8 cellular contexts compared by ENCODE assay signal in the genomic region with DNA sequence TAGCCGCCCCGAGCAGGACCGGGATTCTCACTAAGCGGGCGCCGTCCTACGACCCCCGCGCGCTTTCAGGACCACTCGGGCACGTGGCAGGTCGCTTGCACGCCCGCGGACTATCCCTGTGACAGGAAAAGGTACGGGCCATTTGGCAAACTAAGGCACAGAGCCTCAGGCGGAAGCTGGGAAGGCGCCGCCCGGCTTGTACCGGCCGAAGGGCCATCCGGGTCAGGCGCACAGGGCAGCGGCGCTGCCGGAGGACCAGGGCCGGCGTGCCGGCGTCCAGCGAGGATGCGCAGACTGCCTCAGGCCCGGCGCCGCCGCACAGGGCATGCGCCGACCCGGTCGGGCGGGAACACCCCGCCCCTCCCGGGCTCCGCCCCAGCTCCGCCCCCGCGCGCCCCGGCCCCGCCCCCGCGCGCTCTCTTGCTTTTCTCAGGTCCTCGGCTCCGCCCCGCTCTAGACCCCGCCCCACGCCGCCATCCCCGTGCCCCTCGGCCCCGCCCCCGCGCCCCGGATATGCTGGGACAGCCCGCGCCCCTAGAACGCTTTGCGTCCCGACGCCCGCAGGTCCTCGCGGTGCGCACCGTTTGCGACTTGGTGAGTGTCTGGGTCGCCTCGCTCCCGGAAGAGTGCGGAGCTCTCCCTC. TPM values are rescaled to one million over a fixed set of nuclear protein-coding genes. Genes with fewer than 3 reads are reported as not detected.
DNase-seq lines count a peak whose midpoint lies in the region; ATAC-seq and TF ChIP-seq lines count a peak whose summit lies in the region.

Gene MGMT (plus strand): TSS at position 539 of the 643 bp plus-strand sequence.

- ATAC-seq in DND-41 (ENCODE audit: insufficient read depth, low read depth) (peak; percentile 93), GM21528 (IDR thresholded peaks at IDR 0.05; ENCODE audit: low FRiP score, unreplicated experiment) (peak; percentile 90)

- peaks cover 16% of the 10 kb centered on the region for H3K36me3 ChIP-seq in DND-41 (ENCODE audit: insufficient read depth, low read length)
- no peaks in the 10 kb centered on the region for H3K36me3 ChIP-seq in iPS-20b (ENCODE audit: insufficient read depth, low read depth, low read length)
- H3K36me3 ChIP-seq in skeletal muscle tissue (ENCODE audit: control insufficient read depth in 3 of 3, insufficient read depth in 3 of 3, low read length in 3 of 3): peaks cover 0 to 4% (median 0%) of the 10 kb centered on the region in 3 donors

- H3K4me3 ChIP-seq in DND-41 (ENCODE audit: low read depth in 1 of 2, low read length in 2 of 2) (peak within 1 kb of the TSS; percentile 51 to 65), iPS-20b (ENCODE audit: low read length) (peak within 1 kb of the TSS; percentile 74), skeletal muscle tissue (ENCODE audit: low read length in 3 of 3) (peak within 1 kb of the TSS; percentile 73 to 89 (median 87))

- H3K4me1 ChIP-seq in DND-41 (ENCODE audit: insufficient read depth, low read length): peaks cover 25% of the 10 kb centered on the region
- peaks cover 5% of the 10 kb centered on the region; the same call in 1 of the 2 replicates for H3K4me1 ChIP-seq in iPS-20b (ENCODE audit: insufficient read depth, low read length)
- H3K4me1 ChIP-seq in skeletal muscle tissue (ENCODE audit: control insufficient read depth in 3 of 3, insufficient read depth in 3 of 3, low read length in 3 of 3): peaks cover 9 to 19% (median 15%) of the 10 kb centered on the region in 3 donors

- no peak for TF ChIP-seq CTCF in DND-41 (IDR thresholded peaks at IDR 0.05; ENCODE audit: borderline replicate concordance, extremely low read depth, low read length, poor library complexity, severe bottlenecking)
- no peak for TF ChIP-seq CTCF in VCaP (conservative IDR thresholded peaks at IDR 0.05)

- no peak for TF ChIP-seq EP300 in Ishikawa (IDR thresholded peaks at IDR 0.05; ENCODE audit: borderline replicate concordance)

- H3K9me3 ChIP-seq in DND-41 (ENCODE audit: insufficient read depth, low read length, severe bottlenecking): no peaks in the 10 kb centered on the region
- no peaks in the 10 kb centered on the region for H3K9me3 ChIP-seq in iPS-20b (ENCODE audit: insufficient read depth, low read depth, low read length)
- no peaks in the 10 kb centered on the region for H3K9me3 ChIP-seq in skeletal muscle tissue (ENCODE audit: control insufficient read depth in 3 of 3, low read length in 3 of 3)

- peak; percentile 98 for DNase-seq in DND-41
- peak; percentile 8 for DNase-seq in brain pericyte (ENCODE audit: low read depth, low spot score)
- DNase-seq in NCI-H510A treated with DMSO at 0.1 percent for 48 hours (lab: John Stamatoyannopoulos, UW): no peak

- H3K27ac ChIP-seq in DND-41 (ENCODE audit: low read length): peak within 1 kb of the TSS; percentile 87
- H3K27ac ChIP-seq in VCaP: peak within 1 kb of the TSS; percentile 73
- no peak within 1 kb of the TSS for H3K27ac ChIP-seq in iPS-20b (ENCODE audit: low read length)
- peak within 1 kb of the TSS; percentile 73 for H3K27ac ChIP-seq in skeletal muscle tissue (ENCODE audit: low read depth, low read length)

- H2AFZ ChIP-seq in DND-41 (ENCODE audit: low read depth, low read length): peak within 1 kb of the TSS; percentile 94

- H3K4me2 ChIP-seq in DND-41 (ENCODE audit: insufficient read depth, low read length): peak within 1 kb of the TSS; percentile 89

- H3K9ac ChIP-seq in DND-41 (ENCODE audit: low read depth, low read length) (peak within 1 kb of the TSS; percentile 84), iPS-20b (ENCODE audit: low read depth, low read length) (peak within 1 kb of the TSS; percentile 75; the same call in 1 of the 2 replicates), skeletal muscle tissue (ENCODE audit: low read depth in 1 of 3, low read length in 3 of 3) (peak within 1 kb of the TSS; percentile 74 to 87 (median 83))

- H3K79me2 ChIP-seq in DND-41 (ENCODE audit: insufficient read depth, low read length): peaks cover 47% of the 10 kb centered on the region

- no peaks in the 10 kb centered on the region for H4K20me1 ChIP-seq in DND-41 (ENCODE audit: insufficient read depth, low read length)

- H3K27me3 ChIP-seq in DND-41 (ENCODE audit: insufficient read depth, low read length, poor library complexity): no peaks in the 10 kb centered on the region
- H3K27me3 ChIP-seq in iPS-20b (ENCODE audit: insufficient read depth, low read length): peaks cover 11% of the 10 kb centered on the region
- no peaks in the 10 kb centered on the region for H3K27me3 ChIP-seq in skeletal muscle tissue (ENCODE audit: control insufficient read depth in 3 of 3, insufficient read depth in 3 of 3, low read length in 3 of 3)

- TF ChIP-seq RAD21 in Ishikawa (IDR thresholded peaks at IDR 0.05; ENCODE audit: low read depth): no peak

TF ChIP-seq in Ishikawa, 13 proteins besides CTCF, POLR2A, EP300 and RAD21:
- TF ChIP-seq, protein P1, sequence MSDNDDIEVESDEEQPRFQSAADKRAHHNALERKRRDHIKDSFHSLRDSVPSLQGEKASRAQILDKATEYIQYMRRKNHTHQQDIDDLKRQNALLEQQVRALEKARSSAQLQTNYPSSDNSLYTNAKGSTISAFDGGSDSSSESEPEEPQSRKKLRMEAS (IDR thresholded peaks at IDR 0.05): peak; percentile 92
- peak; percentile 81 for TF ChIP-seq TAF1 (IDR thresholded peaks at IDR 0.05; ENCODE audit: low read depth)
- TF ChIP-seq CEBPB (IDR thresholded peaks at IDR 0.05): no peak
- TF ChIP-seq USF1 (IDR thresholded peaks at IDR 0.05): 0 out of 2 replicates have a peak, but pooled peaks have one; percentile 1
- TF ChIP-seq FOXM1 (IDR thresholded peaks at IDR 0.05; ENCODE audit: borderline replicate concordance, low read depth): no peak
- TF ChIP-seq REST (IDR thresholded peaks at IDR 0.05; ENCODE audit: low read depth): no peak
- no peak for TF ChIP-seq TEAD4 (IDR thresholded peaks at IDR 0.05)
- TF ChIP-seq YY1 (IDR thresholded peaks at IDR 0.05; ENCODE audit: low read depth): no peak
- no peak for TF ChIP-seq CREB1 (IDR thresholded peaks at IDR 0.05; ENCODE audit: low read depth)
- no peak; the same call in 1 of the 2 replicates for TF ChIP-seq EGR1 (IDR thresholded peaks at IDR 0.05)

RNA-seq across cellular contexts. Expression of gene MGMT, which starts in this region (rescaled TPM):
- 29.7 TPM for total RNA-seq in skeletal muscle tissue
